In the genomic region with DNA sequence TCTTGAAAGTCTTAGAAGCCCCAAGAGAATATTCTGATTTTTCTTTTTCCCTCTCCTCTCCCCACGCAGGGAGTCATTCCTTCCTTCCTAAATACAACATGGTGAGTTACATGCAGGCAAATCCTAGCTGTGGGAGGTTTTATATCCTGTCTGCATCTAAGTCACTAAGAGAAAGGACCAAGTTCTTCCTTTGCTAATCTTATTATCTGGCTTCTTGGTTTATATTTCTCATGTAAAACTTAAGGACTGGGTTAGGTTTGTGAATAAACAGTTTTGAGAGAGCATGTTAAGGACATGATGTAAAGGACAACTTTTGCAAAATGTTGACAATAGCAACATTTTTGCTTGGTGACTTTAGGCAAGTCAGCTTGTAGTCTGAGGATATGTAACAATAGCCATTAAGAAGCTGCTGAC, we compare ENCODE assay signal across 12 cellular contexts. TPM values are rescaled to one million over a fixed set of nuclear protein-coding genes. Genes with fewer than 3 reads are reported as not detected.
DNase-seq lines count a peak whose midpoint lies in the region; ATAC-seq, FAIRE-seq and TF ChIP-seq lines count a peak whose summit lies in the region.
"Had no signal": no experiment of that assay in that cellular context is flagged by ENCODE, and none has a peak within 500 bp of the region (broad histone marks: within the 10 kb centered on the region; RNA-seq: fewer than 3 reads in every experiment).

No MANE protein-coding gene starts in this region.

- no peak overlapping the region for H3K27ac Mint-ChIP-seq in effector memory CD8-positive, alpha-beta T cell
- H3K27ac Mint-ChIP-seq: activated CD4-positive, alpha-beta T cell treated with anti-CD3 and anti-CD28 coated beads for 36 hours had no signal

- peaks cover 15% of the 10 kb centered on the region for H3K4me1 ChIP-seq in A673 (ENCODE audit: insufficient read depth, low read length, poor library complexity, severe bottlenecking)
- H3K4me1 ChIP-seq in muscle layer of colon (ENCODE audit: insufficient read depth, low read length): peaks cover 10% of the 10 kb centered on the region
- H3K4me1 ChIP-seq: BE2C had no signal

- H3K4me3 ChIP-seq in A673 (ENCODE audit: low read depth, low read length, poor library complexity, severe bottlenecking) (no peak overlapping the region), dorsolateral prefrontal cortex (peak overlapping the region in 8 of 59 donors; percentile 1 to 35 (median 26)), muscle layer of colon (ENCODE audit: low read depth in 1 of 2, low read length in 2 of 2) (peak overlapping the region in 1 of 2 donors; percentile 38)

- no peaks in the 10 kb centered on the region for H3K9me3 Mint-ChIP-seq in effector memory CD8-positive, alpha-beta T cell

- H3K27ac ChIP-seq in A673 (ENCODE audit: low read depth, low read length, poor library complexity, severe bottlenecking): peak overlapping the region; percentile 61
- H3K27ac ChIP-seq in dorsolateral prefrontal cortex: peak overlapping the region in 33 of 59 donors; percentile 1 to 75 (median 37)
- peak overlapping the region; percentile 40 for H3K27ac ChIP-seq in muscle layer of colon (ENCODE audit: low read depth, low read length)

- FAIRE-seq in GM19239 (lab: Jason Lieb, UNC): no peak

- ATAC-seq in HG02938 (IDR thresholded peaks at IDR 0.05; ENCODE audit: unreplicated experiment): peak; percentile 2
- ATAC-seq in effector memory CD8-positive, alpha-beta T cell (replicated peaks): no peak

- no peaks in the 10 kb centered on the region for H3K36me3 Mint-ChIP-seq in effector memory CD8-positive, alpha-beta T cell (ENCODE audit: insufficient read depth)

- POLR2A ChIA-PET in A673 (lab: Charles Lee; ENCODE audit: low non-redundant PET): no interaction called here

- H3K4me3 Mint-ChIP-seq in effector memory CD8-positive, alpha-beta T cell: no peak overlapping the region
- H3K4me3 Mint-ChIP-seq: activated CD4-positive, alpha-beta T cell treated with anti-CD3 and anti-CD28 coated beads for 36 hours had no signal

- no peaks in the 10 kb centered on the region for H3K27me3 ChIP-seq in A673 (replicated peaks; ENCODE audit: insufficient read depth, low read depth, low read length, poor library complexity)
- H3K27me3 ChIP-seq in dorsolateral prefrontal cortex: no peaks in the 10 kb centered on the region
- no peaks in the 10 kb centered on the region for H3K27me3 ChIP-seq in muscle layer of colon (ENCODE audit: control insufficient read depth in 1 of 2, insufficient read depth in 2 of 2, low read length in 2 of 2)

- no peaks in the 10 kb centered on the region for H3K4me1 Mint-ChIP-seq in effector memory CD8-positive, alpha-beta T cell (ENCODE audit: low read depth in 2 of 2)

- DNase-seq in A673 (ENCODE audit: low spot score) (no peak), dorsolateral prefrontal cortex (no peak), iPS-NIHi7 (ENCODE audit: extremely low spot score) (no peak), GM19239 (ENCODE audit: insufficient read length, low spot score) (no peak)
- DNase-seq in stimulated activated CD4-positive, alpha-beta T cell treated with anti-CD3 and anti-CD28 coated beads, Interleukin-12 subunit alpha, Interleukin-12 subunit beta, amount 100 ng/mL, for 4 hours: no peak
- DNase-seq in effector memory CD8-positive, alpha-beta T cell: no peak
- DNase-seq: BE2C, NCI-H1436 had no signal

- TF ChIP-seq CTCF in A673 (conservative IDR thresholded peaks at IDR 0.05; ENCODE audit: low read depth, low read length): no peak
- no peak for TF ChIP-seq CTCF in dorsolateral prefrontal cortex (IDR thresholded peaks at IDR 0.05 in 54 of 56, conservative IDR thresholded peaks at IDR 0.05 in 2 of 56; ENCODE audit: low read depth in 1 of 56, partially characterized antibody in 56 of 56)

- no TSS peak for BruUV-seq in A673 (replicated peaks; lab: Mats Ljungman, UMichigan)

- intact Hi-C loops in A673 (cut with micrococcal nuclease; ENCODE audit: unreplicated experiment): no loop called here
- intact Hi-C loops in dorsolateral prefrontal cortex (cut with DNase I): no loop called here

- H3K36me3 ChIP-seq in A673 (ENCODE audit: insufficient read depth, low read length, poor library complexity, severe bottlenecking) (no peaks in the 10 kb centered on the region), muscle layer of colon (ENCODE audit: insufficient read depth, low read length) (no peaks in the 10 kb centered on the region)
- H3K36me3 ChIP-seq: BE2C had no signal

- H3K27me3 Mint-ChIP-seq in effector memory CD8-positive, alpha-beta T cell: peaks cover 8 to 22% of the 10 kb centered on the region in 2 donors

- CTCF ChIA-PET in A673 (lab: Charles Lee): no interaction called here

- H3K9me3 ChIP-seq in A673 (ENCODE audit: low read depth, low read length, poor library complexity, severe bottlenecking) (no peaks in the 10 kb centered on the region), muscle layer of colon (ENCODE audit: low read length) (no peaks in the 10 kb centered on the region)
- H3K9me3 ChIP-seq: BE2C had no signal

- H3K9ac ChIP-seq in muscle layer of colon (ENCODE audit: low read length): no peak overlapping the region

RNA-seq across cellular contexts. Expression of a gene that starts 5.1 kb away (rescaled TPM):
- not detected in 2 replicates for total RNA-seq in A673 (2021)
- total RNA-seq in dorsolateral prefrontal cortex: 1 to 10 TPM in 3 of 120 experiments, under 1 TPM in 14, not detected in 103; 0.18 to 9.4 (median 0.25) TPM
- total RNA-seq: glomerular endothelial cell had no signal

RNA-seq across cellular contexts. Expression of a gene that starts 10.9 kb away (rescaled TPM):
- total RNA-seq in A673 (2021) (0.79 and 1.0 TPM in 2 replicates), dorsolateral prefrontal cortex (10 to 100 TPM in 4 of 120 experiments, 1 to 10 TPM in 24, under 1 TPM in 32, not detected in 60; 0.36 to 43.6 (median 0.84) TPM)

RNA-seq across cellular contexts. Expression of a gene that starts 21.6 kb away (rescaled TPM):
- total RNA-seq in A673 (2021): 24.0 and 28.3 TPM in 2 replicates
- 10 to 100 TPM; 23.7 to 61.0 (median 42.7) TPM for total RNA-seq in dorsolateral prefrontal cortex

RNA-seq across cellular contexts. Expression of a gene that starts 23.5 kb away (rescaled TPM):
- total RNA-seq in A673 (2021): 0.30 and 0.50 TPM in 2 replicates
- 10 to 100 TPM in 2 of 120 experiments, 1 to 10 TPM in 18, under 1 TPM in 41, not detected in 59; 0.28 to 23.7 (median 0.63) TPM for total RNA-seq in dorsolateral prefrontal cortex
